Comparison of ENCODE assay signal across 22 cellular contexts in genomic region chrX:3627579-3627978, GRCh38.
"Had no signal": no experiment of that assay in that cellular context is flagged by ENCODE, and none has a peak within 500 bp of the region (broad histone marks: within the 10 kb centered on the region; RNA-seq: fewer than 3 reads in every experiment).

No MANE protein-coding gene starts in this region.

- DNase-seq: activated CD4-positive, alpha-beta memory T cell treated with anti-CD3 and anti-CD28 coated beads for 36 hours; activated CD4-positive, alpha-beta T cell treated with anti-CD3 and anti-CD28 coated beads, Interleukin-2, amount 10 ng/mL, durations not matched to agents 7 days and 5 days; activated CD4-positive, CD25-positive, alpha-beta regulatory T cell; activated CD8-positive, alpha-beta memory T cell treated with anti-CD3 and anti-CD28 coated beads for 24 hours; activated effector memory CD4-positive, alpha-beta T cell treated with anti-CD3 and anti-CD28 coated beads, Interleukin-2, amount 50 U/mL, for 16 hours; activated naive CD4-positive, alpha-beta T cell treated with Interleukin-2 at 50 U/mL for 16 hours; activated T-cell treated with anti-CD3 and anti-CD28 coated beads, Interleukin-2, amount 50 U/mL, for 4 hours; caudate nucleus; colonic mucosa; Karpas-422; MM.1S; NCI-H1105; NCI-H1436; NCI-H1694 treated with DMSO at 0.1 percent for 48 hours; NCI-H2029 treated with DMSO at 0.1 percent for 48 hours; NCI-H510A treated with DMSO at 0.1 percent for 48 hours; NCI-H69; NK-92 treated with Interleukin-12 subunit alpha and Interleukin-12 subunit beta, amount 100 ng/mL, for 24 hours; SIG-M5; T-helper 17 cell; T-helper 9 cell had no signal

- H3K4me3 Mint-ChIP-seq: activated CD4-positive, alpha-beta memory T cell treated with anti-CD3 and anti-CD28 coated beads for 36 hours; activated CD4-positive, alpha-beta T cell treated with anti-CD3 and anti-CD28 coated beads, Interleukin-2, amount 10 ng/mL, durations not matched to agents 7 days and 5 days; activated T-cell treated with anti-CD3 and anti-CD28 coated beads, Interleukin-2, amount 50 U/mL, for 4 hours; T-helper 17 cell had no signal

- H3K27me3 Mint-ChIP-seq: activated CD4-positive, alpha-beta memory T cell treated with anti-CD3 and anti-CD28 coated beads for 36 hours; activated CD4-positive, alpha-beta T cell treated with anti-CD3 and anti-CD28 coated beads, Interleukin-2, amount 10 ng/mL, durations not matched to agents 7 days and 5 days; T-helper 17 cell had no signal

- H3K27ac Mint-ChIP-seq: activated CD4-positive, alpha-beta memory T cell treated with anti-CD3 and anti-CD28 coated beads for 36 hours; activated CD4-positive, alpha-beta T cell treated with anti-CD3 and anti-CD28 coated beads, Interleukin-2, amount 10 ng/mL, durations not matched to agents 7 days and 5 days; activated naive CD4-positive, alpha-beta T cell treated with anti-CD3 and anti-CD28 coated beads, Interleukin-2, amount 50 U/mL, for 72 hours; T-helper 17 cell had no signal

- ATAC-seq: activated naive CD4-positive, alpha-beta T cell treated with anti-CD3 and anti-CD28 coated beads, Interleukin-2, amount 50 U/mL, for 72 hours; activated T-cell treated with anti-CD3 and anti-CD28 coated beads, Interleukin-2, amount 50 U/mL, for 4 hours; T-helper 17 cell had no signal

- H3K9me3 Mint-ChIP-seq: activated CD4-positive, alpha-beta memory T cell treated with anti-CD3 and anti-CD28 coated beads for 36 hours; activated CD4-positive, alpha-beta T cell treated with anti-CD3 and anti-CD28 coated beads, Interleukin-2, amount 10 ng/mL, durations not matched to agents 7 days and 5 days; activated naive CD4-positive, alpha-beta T cell treated with anti-CD3 and anti-CD28 coated beads, Interleukin-2, amount 50 U/mL, for 72 hours; activated T-cell treated with anti-CD3 and anti-CD28 coated beads, Interleukin-2, amount 50 U/mL, for 4 hours had no signal
